Comparison of ENCODE assay signal across 29 cellular contexts in the genomic region with DNA sequence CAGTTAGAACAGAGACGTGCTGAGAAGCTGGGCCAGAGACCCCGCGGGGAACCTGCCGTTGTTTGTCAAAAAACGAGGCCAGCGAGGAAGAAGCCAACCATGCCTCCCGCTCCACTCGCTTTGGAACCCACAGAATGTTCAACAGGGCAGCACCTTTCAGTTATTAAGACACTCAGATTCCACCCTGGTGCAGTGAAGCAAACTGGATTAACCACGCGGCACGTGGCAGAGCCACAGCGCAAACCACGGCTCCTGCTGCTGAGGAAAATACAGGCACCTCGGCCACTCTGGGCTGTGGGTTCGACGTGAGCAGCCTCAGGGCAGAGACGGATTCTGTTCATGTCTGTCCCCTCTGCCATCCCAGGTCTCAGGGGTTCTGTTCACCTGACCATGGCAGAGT. TPM values are rescaled to one million over a fixed set of nuclear protein-coding genes. Genes with fewer than 3 reads are reported as not detected.
"Had no signal": no experiment of that assay in that cellular context is flagged by ENCODE, and none has a peak within 500 bp of the region (broad histone marks: within the 10 kb centered on the region; RNA-seq: fewer than 3 reads in every experiment).

No MANE protein-coding gene starts in this region.

- H3K4me3 ChIP-seq: esophagus muscularis mucosa, gastroesophageal sphincter, mucosa of descending colon, ovary, right lobe of liver, spleen, tibial artery, upper lobe of right lung, vagina had no signal

- H3K36me3 Mint-ChIP-seq: naive thymus-derived CD8-positive, alpha-beta T cell; stimulated activated memory B cell treated with anti-CD40 and anti-IgM and Interleukin-4, amounts not matched to agents 10 μg/mL and 1 μg/mL and 100 μg/mL, for 72 hours had no signal

- H3K4me3 Mint-ChIP-seq: naive thymus-derived CD8-positive, alpha-beta T cell; neural crest cell; stimulated activated memory B cell treated with anti-CD40 and anti-IgM and Interleukin-4, amounts not matched to agents 10 μg/mL and 1 μg/mL and 100 μg/mL, for 72 hours; stimulated activated naive CD8-positive, alpha-beta T cell treated with anti-CD3 and anti-CD28 coated beads, Interleukin-15, Interleukin-2, amounts not matched to agents 100 ng/mL and 50 ng/mL, for 24 hours had no signal

- H3K36me3 ChIP-seq: esophagus muscularis mucosa, gastroesophageal sphincter, ovary, right lobe of liver, spleen, tibial artery, upper lobe of right lung, vagina had no signal

- H3K9me3 Mint-ChIP-seq: naive thymus-derived CD8-positive, alpha-beta T cell; neural crest cell; stimulated activated memory B cell treated with anti-CD40 and anti-IgM and Interleukin-4, amounts not matched to agents 10 μg/mL and 1 μg/mL and 100 μg/mL, for 72 hours; stimulated activated naive CD8-positive, alpha-beta T cell treated with anti-CD3 and anti-CD28 coated beads, Interleukin-15, Interleukin-2, amounts not matched to agents 100 ng/mL and 50 ng/mL, for 24 hours had no signal

- ATAC-seq: gastroesophageal sphincter; left colon; mucosa of descending colon; naive thymus-derived CD8-positive, alpha-beta T cell; right lobe of liver; stimulated activated memory B cell treated with anti-CD40 and anti-IgM and Interleukin-4, amounts not matched to agents 10 μg/mL and 1 μg/mL and 100 μg/mL, for 72 hours had no signal

- H3K27me3 ChIP-seq: ovary, right lobe of liver, upper lobe of right lung, vagina had no signal

- H3K9me3 ChIP-seq: esophagus muscularis mucosa, mucosa of descending colon, ovary, right lobe of liver, tibial artery, upper lobe of right lung, vagina had no signal

- H3K27ac ChIP-seq: epithelial cell of prostate, esophagus muscularis mucosa, gastroesophageal sphincter, ovary, right lobe of liver, spleen, tibial artery, upper lobe of right lung, vagina had no signal

- H3K4me1 Mint-ChIP-seq: naive thymus-derived CD8-positive, alpha-beta T cell; stimulated activated memory B cell treated with anti-CD40 and anti-IgM and Interleukin-4, amounts not matched to agents 10 μg/mL and 1 μg/mL and 100 μg/mL, for 72 hours had no signal

- H3K27ac Mint-ChIP-seq: naive thymus-derived CD8-positive, alpha-beta T cell; stimulated activated memory B cell treated with anti-CD40 and anti-IgM and Interleukin-4, amounts not matched to agents 10 μg/mL and 1 μg/mL and 100 μg/mL, for 72 hours; stimulated activated naive CD8-positive, alpha-beta T cell treated with anti-CD3 and anti-CD28 coated beads, Interleukin-15, Interleukin-2, amounts not matched to agents 100 ng/mL and 50 ng/mL, for 24 hours had no signal

- DNase-seq: effector memory CD4-positive, alpha-beta T cell; glutamatergic neuron; left colon; mucosa of descending colon; naive thymus-derived CD8-positive, alpha-beta T cell; nucleus accumbens; ovary; retina; right lobe of liver; spleen; stimulated activated CD4-positive, alpha-beta T cell treated with anti-CD3 and anti-CD28 coated beads, Interleukin-15, amount 100 ng/mL, for 24 hours; stimulated activated CD4-positive, alpha-beta T cell treated with anti-CD3 and anti-CD28 coated beads, Interleukin-1b, Interleukin-23, amount 100 ng/mL, for 48 hours; stimulated activated CD4-positive, alpha-beta T cell treated with anti-CD3 and anti-CD28 coated beads, Interleukin-4, amount 100 ng/mL, for 24 hours; tibial artery; upper lobe of right lung had no signal

- H3K4me1 ChIP-seq: gastroesophageal sphincter, right lobe of liver, spleen, tibial artery, upper lobe of right lung, vagina had no signal

RNA-seq across cellular contexts. Expression of a gene that starts 24.4 kb away (rescaled TPM):
- total RNA-seq: esophagus muscularis mucosa, fibroblast of villous mesenchyme, kidney epithelial cell, lung microvascular endothelial cell, mesenteric fat pad, posterior vena cava, vagina had no signal
- polyA plus RNA-seq: naive thymus-derived CD8-positive, alpha-beta T cell had no signal

RNA-seq across cellular contexts. Expression of a gene that starts 32.8 kb away (rescaled TPM):
- total RNA-seq: fibroblast of villous mesenchyme; liver; lung microvascular endothelial cell; naive thymus-derived CD8-positive, alpha-beta T cell had no signal
- polyA plus RNA-seq: naive thymus-derived CD8-positive, alpha-beta T cell had no signal

RNA-seq across cellular contexts. Expression of a gene that starts 56.7 kb away (rescaled TPM):
- total RNA-seq: esophagus muscularis mucosa; fibroblast of villous mesenchyme; lung microvascular endothelial cell; mesenteric fat pad; naive thymus-derived CD8-positive, alpha-beta T cell; neural crest cell; posterior vena cava; temporal lobe had no signal
- polyA plus RNA-seq: naive thymus-derived CD8-positive, alpha-beta T cell had no signal
